1 cellular context compared by ENCODE assay signal in genomic region chr1:161209790-161210409, GRCh38.
TF ChIP-seq lines count a peak whose summit lies in the region.

No MANE protein-coding gene starts in this region.

TF ChIP-seq in HepG2, 621 proteins besides CTCF, POLR2A, EP300 and RAD21 (continues in another document):
- TF ChIP-seq ETV5 (CRISPR knock-in tag; IDR thresholded peaks at IDR 0.05; ENCODE audit: borderline replicate concordance) (peak; percentile 58; the same call in 1 of the 2 replicates), GLI4 (CRISPR knock-in tag; IDR thresholded peaks at IDR 0.05; ENCODE audit: borderline replicate concordance) (no peak), SNAPC4 (CRISPR knock-in tag; IDR thresholded peaks at IDR 0.05) (no peak), CBX5 (CRISPR knock-in tag; IDR thresholded peaks at IDR 0.05; ENCODE audit: borderline replicate concordance) (peak; percentile 52; the same call in 1 of the 2 replicates), ZSCAN5A (CRISPR knock-in tag; IDR thresholded peaks at IDR 0.05; ENCODE audit: borderline replicate concordance) (no peak), GABPB1 (CRISPR knock-in tag; IDR thresholded peaks at IDR 0.05) (peak; percentile 46; the same call in 1 of the 2 replicates), ARID5B (CRISPR knock-in tag; IDR thresholded peaks at IDR 0.05) (peak; percentile 42; the same call in 1 of the 2 replicates), LCORL (IDR thresholded peaks at IDR 0.05) (no peak), LCORL (CRISPR knock-in tag; IDR thresholded peaks at IDR 0.05) (peak; percentile 42; the same call in 1 of the 2 replicates), ZNF687 (CRISPR knock-in tag; IDR thresholded peaks at IDR 0.05) (peak; percentile 54), DRAP1 (CRISPR knock-in tag; IDR thresholded peaks at IDR 0.05) (0 out of 2 replicates have a peak, but pooled peaks have one; percentile 24), CREM (IDR thresholded peaks at IDR 0.05) (no peak), CREM (CRISPR knock-in tag; IDR thresholded peaks at IDR 0.05) (no peak), KLF11 (CRISPR knock-in tag; IDR thresholded peaks at IDR 0.05) (0 out of 2 replicates have a peak, but pooled peaks have one; percentile 21), ZNF362 (CRISPR knock-in tag; IDR thresholded peaks at IDR 0.05; ENCODE audit: borderline replicate concordance) (peak; percentile 37; the same call in 1 of the 2 replicates), CCDC6 (CRISPR knock-in tag; IDR thresholded peaks at IDR 0.05) (peak; percentile 54; the same call in 1 of the 2 replicates), TBX2 (CRISPR knock-in tag; IDR thresholded peaks at IDR 0.05; ENCODE audit: borderline replicate concordance) (0 out of 2 replicates have a peak, but pooled peaks have one; percentile 22), REPIN1 (CRISPR knock-in tag; IDR thresholded peaks at IDR 0.05; ENCODE audit: borderline replicate concordance, low read depth) (peak; percentile 74; the same call in 1 of the 2 replicates), GATAD2A (CRISPR knock-in tag; IDR thresholded peaks at IDR 0.05) (peak; percentile 52; the same call in 1 of the 2 replicates), RARA (CRISPR knock-in tag; IDR thresholded peaks at IDR 0.05) (0 out of 2 replicates have a peak, but pooled peaks have one; percentile 28), TFAP4 (IDR thresholded peaks at IDR 0.05; ENCODE audit: borderline replicate concordance, low read depth) (0 out of 2 replicates have a peak, but pooled peaks have one; percentile 19), ARID4A (CRISPR knock-in tag; IDR thresholded peaks at IDR 0.05; ENCODE audit: borderline replicate concordance) (peak; percentile 32; the same call in 1 of the 2 replicates), NFYC (CRISPR knock-in tag; IDR thresholded peaks at IDR 0.05) (0 out of 2 replicates have a peak, but pooled peaks have one; percentile 12), ZNF740 (CRISPR knock-in tag; IDR thresholded peaks at IDR 0.05) (0 out of 2 replicates have a peak, but pooled peaks have one; percentile 60), KMT2A (CRISPR knock-in tag; IDR thresholded peaks at IDR 0.05) (0 out of 2 replicates have a peak, but pooled peaks have one; percentile 24), PATZ1 (CRISPR knock-in tag; IDR thresholded peaks at IDR 0.05) (peak; percentile 71)
